Comparison of ENCODE assay signal across 1 cellular context in genomic region chr19:42100241-42100640, GRCh38. TPM values are rescaled to one million over a fixed set of nuclear protein-coding genes. Genes with fewer than 3 reads are reported as not detected.
"Had no signal": no experiment of that assay in that cellular context is flagged by ENCODE, and none has a peak within 500 bp of the region (broad histone marks: within the 10 kb centered on the region; RNA-seq: fewer than 3 reads in every experiment).

No MANE protein-coding gene starts in this region.

RNA-seq across cellular contexts. Expression of gene GRIK5, which starts 30.2 kb away (rescaled TPM):
- total RNA-seq: fibroblast of villous mesenchyme had no signal
